In the genomic region with DNA sequence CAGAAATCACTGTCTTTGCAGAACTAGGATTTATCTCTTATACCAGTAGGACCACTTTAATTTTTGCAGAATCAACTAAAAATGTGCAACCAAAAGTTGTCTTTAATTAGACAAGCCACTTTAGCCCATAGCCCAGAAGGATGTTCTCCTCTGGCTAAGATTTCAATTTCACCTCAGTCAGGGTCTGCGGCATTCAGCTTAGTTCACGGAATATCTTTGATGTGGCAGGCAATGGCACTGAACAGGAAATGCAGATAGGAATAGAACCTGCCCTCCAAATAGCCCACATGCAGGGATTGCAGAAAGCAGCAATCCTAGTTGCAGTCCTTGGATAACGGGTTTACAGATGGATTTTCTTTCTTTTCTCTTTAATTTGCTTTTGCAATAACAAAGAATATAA, we compare ENCODE assay signal across 31 cellular contexts.
"Had no signal": no experiment of that assay in that cellular context is flagged by ENCODE, and none has a peak within 500 bp of the region (broad histone marks: within the 10 kb centered on the region; RNA-seq: fewer than 3 reads in every experiment).

No MANE protein-coding gene starts in this region.

- H3K27ac Mint-ChIP-seq: activated CD4-positive, alpha-beta memory T cell treated with anti-CD3 and anti-CD28 coated beads for 36 hours; activated naive CD4-positive, alpha-beta T cell treated with anti-CD3 and anti-CD28 coated beads for 36 hours; activated naive CD4-positive, alpha-beta T cell treated with anti-CD3 and anti-CD28 coated beads, Interleukin-2, amount 50 U/mL, for 72 hours; activated naive CD8-positive, alpha-beta T cell treated with anti-CD3 and anti-CD28 coated beads, Interleukin-2, amount 50 U/mL, for 24 hours; activated T-helper 17 cell treated with anti-CD3 and anti-CD28 coated beads, Interleukin-2, amount 50 U/mL, for 72 hours; effector memory CD8-positive, alpha-beta T cell; T-helper 17 cell; T-helper 2 cell treated with Interferon-gamma antibody and Interleukin-4, amounts not matched to agents 5 μg/mL and 100 μg/mL, for 36 hours had no signal

- H3K4me2 ChIP-seq: hepatocyte had no signal

- H3K27me3 ChIP-seq: adrenal gland, body of pancreas, esophagus muscularis mucosa, gastrocnemius medialis, heart right ventricle had no signal

- FAIRE-seq: colon had no signal

- H3K36me3 ChIP-seq: adrenal gland, esophagus muscularis mucosa, gastrocnemius medialis, heart right ventricle had no signal

- H3K9me3 ChIP-seq: adrenal gland, body of pancreas, esophagus muscularis mucosa, gastrocnemius medialis, heart right ventricle had no signal

- H3K4me1 ChIP-seq: adrenal gland, foreskin keratinocyte, gastrocnemius medialis had no signal

- H3K4me3 Mint-ChIP-seq: activated CD4-positive, alpha-beta memory T cell treated with anti-CD3 and anti-CD28 coated beads for 36 hours; activated naive CD4-positive, alpha-beta T cell treated with anti-CD3 and anti-CD28 coated beads for 36 hours; activated naive CD8-positive, alpha-beta T cell treated with anti-CD3 and anti-CD28 coated beads, Interleukin-2, amount 50 U/mL, for 24 hours; activated T-cell treated with anti-CD3 and anti-CD28 coated beads, Interleukin-2, amount 50 U/mL, for 4 hours; activated T-helper 17 cell treated with anti-CD3 and anti-CD28 coated beads, Interleukin-2, amount 50 U/mL, for 72 hours; effector memory CD8-positive, alpha-beta T cell; T-helper 17 cell; T-helper 2 cell treated with Interferon-gamma antibody and Interleukin-4, amounts not matched to agents 5 μg/mL and 100 μg/mL, for 36 hours had no signal

- H3K4me1 Mint-ChIP-seq: activated T-helper 17 cell treated with anti-CD3 and anti-CD28 coated beads, Interleukin-2, amount 50 U/mL, for 72 hours had no signal

- H3K9me3 Mint-ChIP-seq: activated CD4-positive, alpha-beta memory T cell treated with anti-CD3 and anti-CD28 coated beads for 36 hours; activated naive CD4-positive, alpha-beta T cell treated with anti-CD3 and anti-CD28 coated beads for 36 hours; activated naive CD4-positive, alpha-beta T cell treated with anti-CD3 and anti-CD28 coated beads, Interleukin-2, amount 50 U/mL, for 72 hours; activated naive CD8-positive, alpha-beta T cell treated with anti-CD3 and anti-CD28 coated beads, Interleukin-2, amount 50 U/mL, for 24 hours; activated T-cell treated with anti-CD3 and anti-CD28 coated beads, Interleukin-2, amount 50 U/mL, for 4 hours; activated T-helper 17 cell treated with anti-CD3 and anti-CD28 coated beads, Interleukin-2, amount 50 U/mL, for 72 hours; effector memory CD8-positive, alpha-beta T cell; T-helper 2 cell treated with Interferon-gamma antibody and Interleukin-4, amounts not matched to agents 5 μg/mL and 100 μg/mL, for 36 hours had no signal

- H3K27ac ChIP-seq: adrenal gland, body of pancreas, esophagus muscularis mucosa, foreskin keratinocyte, gastrocnemius medialis, heart right ventricle, hepatocyte had no signal

- ATAC-seq: activated naive CD4-positive, alpha-beta T cell treated with anti-CD3 and anti-CD28 coated beads, Interleukin-2, amount 50 U/mL, for 72 hours; activated naive CD8-positive, alpha-beta T cell treated with anti-CD3 and anti-CD28 coated beads, Interleukin-2, amount 50 U/mL, for 24 hours; activated T-cell treated with anti-CD3 and anti-CD28 coated beads, Interleukin-2, amount 50 U/mL, for 4 hours; activated T-helper 17 cell treated with anti-CD3 and anti-CD28 coated beads, Interleukin-2, amount 50 U/mL, for 72 hours; body of pancreas; effector memory CD8-positive, alpha-beta T cell; foreskin keratinocyte; gastrocnemius medialis; heart right ventricle; T-helper 17 cell had no signal

- H3K4me3 ChIP-seq: adrenal gland, body of pancreas, esophagus muscularis mucosa, gastrocnemius medialis, heart right ventricle, hepatocyte had no signal

- H3K36me3 Mint-ChIP-seq: activated CD4-positive, alpha-beta memory T cell treated with anti-CD3 and anti-CD28 coated beads for 36 hours; activated naive CD4-positive, alpha-beta T cell treated with anti-CD3 and anti-CD28 coated beads, Interleukin-2, amount 50 U/mL, for 72 hours had no signal

- H3K27me3 Mint-ChIP-seq: activated CD4-positive, alpha-beta memory T cell treated with anti-CD3 and anti-CD28 coated beads for 36 hours; activated naive CD8-positive, alpha-beta T cell treated with anti-CD3 and anti-CD28 coated beads, Interleukin-2, amount 50 U/mL, for 24 hours; effector memory CD8-positive, alpha-beta T cell had no signal

- DNase-seq: activated CD4-positive, alpha-beta memory T cell treated with anti-CD3 and anti-CD28 coated beads for 36 hours; activated CD4-positive, alpha-beta T cell treated with anti-CD3 and anti-CD28 coated beads for 48 hours; activated CD8-positive, alpha-beta memory T cell treated with anti-CD3 and anti-CD28 coated beads for 24 hours; activated effector memory CD4-positive, alpha-beta T cell treated with Interleukin-2 at 50 U/mL for 16 hours; activated gamma-delta T cell treated with Interleukin-2 at 50 U/mL for 16 hours; activated naive CD4-positive, alpha-beta T cell treated with anti-CD3 and anti-CD28 coated beads for 36 hours; activated naive CD8-positive, alpha-beta T cell treated with anti-CD3 and anti-CD28 coated beads, Interleukin-2, amount 50 U/mL, for 24 hours; activated T-cell treated with anti-CD3 and anti-CD28 coated beads, Interleukin-2, amount 50 U/mL, for 4 hours; adrenal gland; amygdala; aorta; body of pancreas; caudate nucleus; cortex of kidney; dermis blood vessel endothelial cell; effector CD4-positive, alpha-beta T cell; effector memory CD8-positive, alpha-beta T cell; erythroblast; foreskin keratinocyte; gastrocnemius medialis; glutamatergic neuron; heart right ventricle; T-helper 1 cell; T-helper 17 cell; T1000 had no signal
